Comparison of ENCODE assay signal across 18 cellular contexts in the genomic region with DNA sequence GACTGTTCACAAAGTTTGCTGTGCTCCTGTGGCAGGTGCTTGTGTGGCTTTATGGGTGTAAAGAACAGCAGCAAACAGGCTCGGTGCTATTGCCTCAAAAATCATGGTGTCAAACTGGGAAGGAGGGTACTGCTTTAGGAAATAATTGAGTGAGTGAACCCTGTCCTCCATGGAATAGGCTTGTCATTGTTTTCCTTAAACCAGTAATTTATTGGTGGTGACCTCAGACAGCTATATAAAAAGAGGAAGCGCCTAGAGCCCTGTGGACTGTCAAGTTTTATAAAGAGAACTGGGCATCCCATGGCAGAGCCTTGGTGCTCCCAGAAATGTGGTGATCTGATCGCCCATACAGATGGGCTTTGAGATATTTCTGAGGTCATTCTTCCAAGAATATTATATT. TPM values are rescaled to one million over a fixed set of nuclear protein-coding genes. Genes with fewer than 3 reads are reported as not detected.
DNase-seq lines count a peak whose midpoint lies in the region; ATAC-seq and TF ChIP-seq lines count a peak whose summit lies in the region.
"Had no signal": no experiment of that assay in that cellular context is flagged by ENCODE, and none has a peak within 500 bp of the region (broad histone marks: within the 10 kb centered on the region; RNA-seq: fewer than 3 reads in every experiment).

No MANE protein-coding gene starts in this region.

- H3K27me3 ChIP-seq in thymus (ENCODE audit: control insufficient read depth, insufficient read depth) = no peaks in the 10 kb centered on the region

- peaks cover 45% of the 10 kb centered on the region for H3K4me1 ChIP-seq in thymus (ENCODE audit: control insufficient read depth, insufficient read depth, low read length)

- no peaks in the 10 kb centered on the region for H3K36me3 Mint-ChIP-seq in activated naive CD8-positive, alpha-beta T cell
- peaks cover 2% of the 10 kb centered on the region for H3K36me3 Mint-ChIP-seq in activated naive CD8-positive, alpha-beta T cell treated with anti-CD3 and anti-CD28 coated beads, Interleukin-2, amount 50 U/mL, for 24 hours (ENCODE audit: low read depth)
- no peaks in the 10 kb centered on the region for H3K36me3 Mint-ChIP-seq in brain

- H3K4me1 Mint-ChIP-seq in activated naive CD8-positive, alpha-beta T cell (ENCODE audit: low read depth) = peaks cover 85% of the 10 kb centered on the region
- H3K4me1 Mint-ChIP-seq in activated naive CD8-positive, alpha-beta T cell treated with anti-CD3 and anti-CD28 coated beads, Interleukin-2, amount 50 U/mL, for 24 hours = peaks cover 87% of the 10 kb centered on the region
- H3K4me1 Mint-ChIP-seq in brain = peaks cover 78% of the 10 kb centered on the region

- H3K27me3 Mint-ChIP-seq in activated naive CD8-positive, alpha-beta T cell = no peaks in the 10 kb centered on the region
- H3K27me3 Mint-ChIP-seq in activated naive CD8-positive, alpha-beta T cell treated with anti-CD3 and anti-CD28 coated beads, Interleukin-2, amount 50 U/mL, for 24 hours = no peaks in the 10 kb centered on the region
- peaks cover 27% of the 10 kb centered on the region for H3K27me3 Mint-ChIP-seq in brain

- no peaks in the 10 kb centered on the region for H3K9me3 Mint-ChIP-seq in activated naive CD8-positive, alpha-beta T cell (ENCODE audit: low read depth)
- no peaks in the 10 kb centered on the region for H3K9me3 Mint-ChIP-seq in activated naive CD8-positive, alpha-beta T cell treated with anti-CD3 and anti-CD28 coated beads, Interleukin-2, amount 50 U/mL, for 24 hours
- H3K9me3 Mint-ChIP-seq in brain = no peaks in the 10 kb centered on the region
- H3K9me3 Mint-ChIP-seq: T-helper 1 cell treated with Interleukin-12 subunit alpha and Interleukin-12 subunit beta and Interleukin-4 antibody, amounts not matched to agents 30 μg/mL and 1 μg/mL, for 36 hours had no signal

- no peaks in the 10 kb centered on the region for H3K9me3 ChIP-seq in thymus (ENCODE audit: control insufficient read depth)
- H3K9me3 ChIP-seq: left lung had no signal

- H3K27ac ChIP-seq in thymus (ENCODE audit: low read depth) = peak overlapping the region; percentile 15
- H3K27ac ChIP-seq: epithelial cell of prostate, left lung, parathyroid adenoma had no signal

- TF ChIP-seq CTCF in brain (conservative IDR thresholded peaks at IDR 0.05) = no peak

- no peak for DNase-seq in activated naive CD8-positive, alpha-beta T cell treated with anti-CD3 and anti-CD28 coated beads, Interleukin-2, amount 50 U/mL, for 24 hours
- peak; percentile 40 for DNase-seq in NCI-H69 (lab: John Stamatoyannopoulos, UW)
- no peak for DNase-seq in activated CD8-positive, alpha-beta memory T cell treated with anti-CD3 and anti-CD28 coated beads for 24 hours
- no peak for DNase-seq in NK-92 treated with Interleukin-12 subunit alpha and Interleukin-12 subunit beta, amount 100 ng/mL, for 24 hours (lab: John Stamatoyannopoulos, UW)
- DNase-seq: Calu3; foreskin melanocyte; left lung; NCI-H1092; NCI-H2171 treated with DMSO at 0.1 percent for 48 hours; stimulated activated CD4-positive, alpha-beta T cell treated with anti-CD3 and anti-CD28 coated beads, Interleukin-4, amount 100 ng/mL, for 1 hour had no signal

- H3K4me3 Mint-ChIP-seq in activated naive CD8-positive, alpha-beta T cell = peak overlapping the region; percentile 40
- no peak overlapping the region for H3K4me3 Mint-ChIP-seq in activated naive CD8-positive, alpha-beta T cell treated with anti-CD3 and anti-CD28 coated beads, Interleukin-2, amount 50 U/mL, for 24 hours
- peak overlapping the region in 2 of 5 experiments; percentile 13 to 36 for H3K4me3 Mint-ChIP-seq in brain
- H3K4me3 Mint-ChIP-seq: T-helper 1 cell treated with Interleukin-12 subunit alpha and Interleukin-12 subunit beta and Interleukin-4 antibody, amounts not matched to agents 30 μg/mL and 1 μg/mL, for 36 hours had no signal

- 23% methylated on average over 3 of the region's 3 CpGs for WGBS in thymus

- H3K36me3 ChIP-seq in thymus (ENCODE audit: control insufficient read depth, insufficient read depth) = no peaks in the 10 kb centered on the region
- H3K36me3 ChIP-seq: left lung had no signal

- H3K4me3 ChIP-seq in thymus (ENCODE audit: low read length) = no peak overlapping the region
- H3K4me3 ChIP-seq: left lung had no signal

- H3K27ac Mint-ChIP-seq in activated naive CD8-positive, alpha-beta T cell = peak overlapping the region; percentile 41
- no peak overlapping the region for H3K27ac Mint-ChIP-seq in activated naive CD8-positive, alpha-beta T cell treated with anti-CD3 and anti-CD28 coated beads, Interleukin-2, amount 50 U/mL, for 24 hours
- peak overlapping the region in 4 of 5 experiments; percentile 35 to 91 (median 50) for H3K27ac Mint-ChIP-seq in brain
- H3K27ac Mint-ChIP-seq: T-helper 1 cell treated with Interleukin-12 subunit alpha and Interleukin-12 subunit beta and Interleukin-4 antibody, amounts not matched to agents 30 μg/mL and 1 μg/mL, for 36 hours had no signal

- ATAC-seq in activated naive CD8-positive, alpha-beta T cell treated with anti-CD3 and anti-CD28 coated beads, Interleukin-2, amount 50 U/mL, for 24 hours = no peak
- ATAC-seq in GM21529 (IDR thresholded peaks at IDR 0.05; ENCODE audit: unreplicated experiment) = no peak
- ATAC-seq: activated CD4-positive, CD25-positive, alpha-beta regulatory T cell treated with anti-CD3 and anti-CD28 coated beads, Interleukin-2, amount 50 U/mL, for 24 hours; left lung had no signal

RNA-seq across cellular contexts. Expression of a gene that starts 4.7 kb away (rescaled TPM):
- 89.1 TPM for polyA plus RNA-seq in brain (ENCODE audit: insufficient read depth, low read depth, low replicate concordance)
- polyA plus RNA-seq in thymus = 942 TPM

Comparison
In these comparisons a context has a peak if more than half of its experiments do, and no peak if none do; other contexts are left out.
1. RNA of a gene that starts 4.7 kb away (polyA plus RNA-seq): 942 TPM in thymus (single experiment); 89.1 TPM in brain (single experiment); every median in the first group is over 10 times any median in the second.